19 cellular contexts compared by ENCODE assay signal in genomic region chr1:77037990-77038389, GRCh38.
"Had no signal": no experiment of that assay in that cellular context is flagged by ENCODE, and none has a peak within 500 bp of the region (broad histone marks: within the 10 kb centered on the region; RNA-seq: fewer than 3 reads in every experiment).

No MANE protein-coding gene starts in this region.

- H3K79me2 ChIP-seq: hepatocyte had no signal

- DNase-seq: activated B cell treated with CpG ODN at 0.5 μM for 24 hours; activated CD4-positive, alpha-beta T cell treated with anti-CD3 and anti-CD28 coated beads for 4 hours; activated CD8-positive, alpha-beta T cell treated with anti-CD3 and anti-CD28 coated beads for 36 hours; activated naive CD4-positive, alpha-beta T cell; activated naive CD8-positive, alpha-beta T cell treated with anti-CD3 and anti-CD28 coated beads for 36 hours; activated T-cell treated with anti-CD3 and anti-CD28 coated beads, Interleukin-2, amount 50 U/mL, for 1 hour; brain microvascular endothelial cell; effector memory CD4-positive, alpha-beta T cell; left cardiac atrium; mesendoderm; stimulated activated CD4-positive, alpha-beta T cell treated with anti-CD3 and anti-CD28 coated beads, Interleukin-2, amount 100 ng/mL, for 48 hours; stimulated activated naive CD8-positive, alpha-beta T cell treated with anti-CD3 and anti-CD28 coated beads, Interleukin-15, amount 100 ng/mL, for 72 hours; testis; upper lobe of left lung had no signal

- H3K27ac ChIP-seq: brain microvascular endothelial cell, hepatocyte, skin epidermis, testis, upper lobe of left lung had no signal

- H3K4me1 ChIP-seq: testis, upper lobe of left lung had no signal

- H3K4me3 ChIP-seq: esophagus muscularis mucosa, hepatocyte, skin epidermis, testis, upper lobe of left lung had no signal

- H3K9me3 ChIP-seq: esophagus muscularis mucosa, testis, upper lobe of left lung had no signal

- H3K27me3 ChIP-seq: brain microvascular endothelial cell, esophagus muscularis mucosa, hepatocyte, testis, upper lobe of left lung had no signal

- ATAC-seq: activated CD8-positive, alpha-beta T cell treated with anti-CD3 and anti-CD28 coated beads for 36 hours; activated T-helper 17 cell treated with anti-CD3 and anti-CD28 coated beads, Interleukin-2, amount 50 U/mL, for 72 hours; left cardiac atrium; natural killer cell treated with Interleukin-12 subunit alpha and Interleukin-12 subunit beta and Interleukin-15 and Interleukin-18, amount 100 ng/mL, for 72 hours; stimulated activated naive CD8-positive, alpha-beta T cell treated with anti-CD3 and anti-CD28 coated beads, Interleukin-15, amount 100 ng/mL, for 72 hours had no signal

- H3K36me3 ChIP-seq: brain microvascular endothelial cell, esophagus muscularis mucosa, upper lobe of left lung had no signal

- H2AFZ ChIP-seq: hepatocyte had no signal

- H3K4me2 ChIP-seq: hepatocyte had no signal
